In genomic region chr13:50222569-50223332, GRCh38 we compare ENCODE assay signal across 9 cellular contexts.
A peak's percentile ranks its signal among the peaks of the same experiment; 100 is the strongest.
DNase-seq lines count a peak whose midpoint lies in the region; ATAC-seq and TF ChIP-seq lines count a peak whose summit lies in the region.
"Had no signal": no experiment of that assay in that cellular context is flagged by ENCODE, and none has a peak within 500 bp of the region (broad histone marks: within the 10 kb centered on the region; RNA-seq: fewer than 3 reads in every experiment).

No MANE protein-coding gene starts in this region.

- no peak overlapping the region for H3K4me2 ChIP-seq in neural progenitor cell

- ATAC-seq in HG02970 (IDR thresholded peaks at IDR 0.05; ENCODE audit: low FRiP score, unreplicated experiment) (no peak), HG02642 (IDR thresholded peaks at IDR 0.05; ENCODE audit: poor library complexity, unreplicated experiment) (no peak)

- H3K9me3 ChIP-seq in neural progenitor cell (ENCODE audit: low read depth), result no peaks in the 10 kb centered on the region

- no peaks in the 10 kb centered on the region for H3K27me3 ChIP-seq in neural progenitor cell

- H3K27me3 Mint-ChIP-seq in dendritic cell treated with granulocyte-macrophage colony-stimulating factor and Interleukin-4, amounts not matched to agents 40 ng/mL and 50 ng/mL, for 4 days, result peaks cover 2% of the 10 kb centered on the region
- H3K27me3 Mint-ChIP-seq in neural progenitor cell (ENCODE audit: insufficient read depth, low read depth), result peaks cover 3% of the 10 kb centered on the region

- H3K4me3 Mint-ChIP-seq in dendritic cell treated with granulocyte-macrophage colony-stimulating factor and Interleukin-4, amounts not matched to agents 40 ng/mL and 50 ng/mL, for 4 days, result peak overlapping the region; percentile 51
- H3K4me3 Mint-ChIP-seq in neural progenitor cell, result no peak overlapping the region

- H3K9me3 Mint-ChIP-seq in dendritic cell treated with granulocyte-macrophage colony-stimulating factor and Interleukin-4, amounts not matched to agents 40 ng/mL and 50 ng/mL, for 4 days, result no peaks in the 10 kb centered on the region
- H3K9me3 Mint-ChIP-seq in neural progenitor cell, result no peaks in the 10 kb centered on the region

- H2AFZ ChIP-seq in neural progenitor cell (replicated peaks), result no peak overlapping the region

- peak overlapping the region; percentile 55 for H3K27ac Mint-ChIP-seq in dendritic cell treated with granulocyte-macrophage colony-stimulating factor and Interleukin-4, amounts not matched to agents 40 ng/mL and 50 ng/mL, for 4 days
- peak overlapping the region; percentile 18 for H3K27ac Mint-ChIP-seq in neural progenitor cell

- no peaks in the 10 kb centered on the region for H3K79me2 ChIP-seq in neural progenitor cell (ENCODE audit: low read depth)

- H3K4me1 Mint-ChIP-seq in dendritic cell treated with granulocyte-macrophage colony-stimulating factor and Interleukin-4, amounts not matched to agents 40 ng/mL and 50 ng/mL, for 4 days (ENCODE audit: low read depth), result peaks cover 42% of the 10 kb centered on the region
- H3K4me1 Mint-ChIP-seq in neural progenitor cell, result peaks cover 7% of the 10 kb centered on the region

- H3K4me3 ChIP-seq in neural progenitor cell, result no peak overlapping the region

- no peak overlapping the region for H3K27ac ChIP-seq in neural progenitor cell

- DNase-seq in activated T-cell treated with anti-CD3 and anti-CD28 coated beads, Interleukin-2, amount 50 U/mL, for 1 hour, result peak; percentile 27
- no peak for DNase-seq in activated T-cell treated with anti-CD3 and anti-CD28 coated beads for 4 hours
- DNase-seq in NOMO-1 treated with dmso at 0.1 percent for 144 hours (lab: John Stamatoyannopoulos, UW; ENCODE audit: unreplicated experiment), result peak; percentile 82
- DNase-seq in neural progenitor cell (ENCODE audit: low spot score), result no peak
- no peak for DNase-seq in NCI-H1048 (lab: John Stamatoyannopoulos, UW)
- DNase-seq: DND-41 had no signal

- H3F3A ChIP-seq in neural progenitor cell (ENCODE audit: low read depth), result no peaks in the 10 kb centered on the region

- intact Hi-C loops in dendritic cell treated with granulocyte-macrophage colony-stimulating factor and Interleukin-4, amounts not matched to agents 40 ng/mL and 50 ng/mL, for 4 days (cut with micrococcal nuclease), result loop anchor here (5.0 kb wide), 1 partner anchor 90 kb away; no protein-coding TSS in a partner anchor

- H3K9ac ChIP-seq in neural progenitor cell, result no peak overlapping the region

- TF ChIP-seq CTCF in neural progenitor cell (IDR thresholded peaks at IDR 0.05), result no peak

- no peaks in the 10 kb centered on the region for H3K36me3 Mint-ChIP-seq in dendritic cell treated with granulocyte-macrophage colony-stimulating factor and Interleukin-4, amounts not matched to agents 40 ng/mL and 50 ng/mL, for 4 days (ENCODE audit: low read depth)
- H3K36me3 Mint-ChIP-seq in neural progenitor cell, result no peaks in the 10 kb centered on the region

- H3K4me1 ChIP-seq in neural progenitor cell, result no peaks in the 10 kb centered on the region

- no peaks in the 10 kb centered on the region for H3K36me3 ChIP-seq in neural progenitor cell

- H4K20me1 ChIP-seq in neural progenitor cell (ENCODE audit: low read depth), result no peaks in the 10 kb centered on the region

Comparison
In these comparisons a context has a peak if more than half of its experiments do, and no peak if none do; other contexts are left out.
1. DNase-seq: peak in activated T-cell treated with anti-CD3 and anti-CD28 coated beads, Interleukin-2, amount 50 U/mL, for 1 hour (single experiment) and NOMO-1 treated with dmso at 0.1 percent for 144 hours (single experiment); none in activated T-cell treated with anti-CD3 and anti-CD28 coated beads for 4 hours (single experiment), neural progenitor cell (single experiment) and NCI-H1048 (single experiment).